In genomic region chr14:78566017-78566858, GRCh38 we compare ENCODE assay signal across 8 cellular contexts.
A peak's percentile ranks its signal among the peaks of the same experiment; 100 is the strongest.
DNase-seq lines count a peak whose midpoint lies in the region; ATAC-seq and TF ChIP-seq lines count a peak whose summit lies in the region.

No MANE protein-coding gene starts in this region.

- H3K9me3 Mint-ChIP-seq in activated naive CD8-positive, alpha-beta T cell treated with anti-CD3 and anti-CD28 coated beads, Interleukin-2, amount 50 U/mL, for 24 hours = no peaks in the 10 kb centered on the region
- H3K9me3 Mint-ChIP-seq in progenitor cell of endocrine pancreas (ENCODE audit: low read depth) = no peaks in the 10 kb centered on the region

- intact Hi-C loops in heart right ventricle (cut with DNase I) = loop anchor here in 9 of 10 donors (1.0 to 10.0 kb wide), 12 partner anchors 117 to 911 kb away; no protein-coding TSS in a partner anchor

- WGBS in heart right ventricle, 2 donors = 24 to 26% methylated on average over 16 of the region's 16 CpGs

- ATAC-seq in activated naive CD8-positive, alpha-beta T cell treated with anti-CD3 and anti-CD28 coated beads, Interleukin-2, amount 50 U/mL, for 24 hours = peak; percentile 76
- ATAC-seq in heart right ventricle = peak; percentile 84 to 97 (median 92)

- DNase-seq in GM04504 (ENCODE audit: low read depth) (peak; percentile 40), HAP-1 (ENCODE audit: low spot score in 2 of 2) (peak; percentile 38 to 80), MG63 (peak; percentile 50), SK-MEL-5 (ENCODE audit: low read depth, low spot score) (peak; percentile 80), heart right ventricle (peak; percentile 58 to 79), progenitor cell of endocrine pancreas (ENCODE audit: low spot score, unreplicated experiment) (peak; percentile 81), 8988T (no peak)
- DNase-seq in activated naive CD8-positive, alpha-beta T cell treated with anti-CD3 and anti-CD28 coated beads, Interleukin-2, amount 50 U/mL, for 24 hours = peak; percentile 74

- no peaks in the 10 kb centered on the region for H3K4me1 Mint-ChIP-seq in activated naive CD8-positive, alpha-beta T cell treated with anti-CD3 and anti-CD28 coated beads, Interleukin-2, amount 50 U/mL, for 24 hours
- H3K4me1 Mint-ChIP-seq in progenitor cell of endocrine pancreas (ENCODE audit: low read depth) = no peaks in the 10 kb centered on the region

- peak overlapping the region in 1 of 10 donors; percentile 34 for H3K27ac ChIP-seq in heart right ventricle

- in situ Hi-C loops in HAP-1 (cut with MboI; ENCODE audit: low sequenced_read_pairs) (no loop called here), SK-MEL-5 (cut with HindIII; ENCODE audit: low pct_unique_long_range_greater_than_20kb, low sequenced_read_pairs) (no loop called here)

- H3K4me1 ChIP-seq in HAP-1 (no peaks in the 10 kb centered on the region), heart right ventricle (peaks cover 0 to 17% (median 6%) of the 10 kb centered on the region in 9 donors)

- peak overlapping the region; percentile 11 for H3K4me3 Mint-ChIP-seq in activated naive CD8-positive, alpha-beta T cell treated with anti-CD3 and anti-CD28 coated beads, Interleukin-2, amount 50 U/mL, for 24 hours
- H3K4me3 Mint-ChIP-seq in progenitor cell of endocrine pancreas (ENCODE audit: low read depth) = peak overlapping the region; percentile 37

- no peaks in the 10 kb centered on the region for H3K27me3 Mint-ChIP-seq in activated naive CD8-positive, alpha-beta T cell treated with anti-CD3 and anti-CD28 coated beads, Interleukin-2, amount 50 U/mL, for 24 hours
- H3K27me3 Mint-ChIP-seq in progenitor cell of endocrine pancreas = peaks cover 32% of the 10 kb centered on the region

- H3K27me3 ChIP-seq in HAP-1 (ENCODE audit: low read depth) = no peaks in the 10 kb centered on the region
- H3K27me3 ChIP-seq in MG63 = no peaks in the 10 kb centered on the region
- peaks cover 0 to 3% (median 0%) of the 10 kb centered on the region in 7 donors for H3K27me3 ChIP-seq in heart right ventricle

- H3K4me3 ChIP-seq in HAP-1 (no peak overlapping the region), MG63 (no peak overlapping the region), heart right ventricle (peak overlapping the region in 8 of 10 donors; percentile 12 to 50 (median 42))

- no peaks in the 10 kb centered on the region for H3K9me3 ChIP-seq in HAP-1
- no peaks in the 10 kb centered on the region for H3K9me3 ChIP-seq in MG63
- no peaks in the 10 kb centered on the region for H3K9me3 ChIP-seq in heart right ventricle

- H3K36me3 ChIP-seq in HAP-1 (replicated peaks) (no peaks in the 10 kb centered on the region), MG63 (no peaks in the 10 kb centered on the region), heart right ventricle (no peaks in the 10 kb centered on the region)

- no peak overlapping the region for H3K27ac Mint-ChIP-seq in activated naive CD8-positive, alpha-beta T cell treated with anti-CD3 and anti-CD28 coated beads, Interleukin-2, amount 50 U/mL, for 24 hours
- H3K27ac Mint-ChIP-seq in progenitor cell of endocrine pancreas = no peak overlapping the region

- no peaks in the 10 kb centered on the region for H3K36me3 Mint-ChIP-seq in activated naive CD8-positive, alpha-beta T cell treated with anti-CD3 and anti-CD28 coated beads, Interleukin-2, amount 50 U/mL, for 24 hours (ENCODE audit: low read depth)
- H3K36me3 Mint-ChIP-seq in progenitor cell of endocrine pancreas (ENCODE audit: insufficient read depth) = no peaks in the 10 kb centered on the region

- TF ChIP-seq CTCF in heart right ventricle (IDR thresholded peaks at IDR 0.05) (peak; percentile 41 to 84 (median 78)), progenitor cell of endocrine pancreas (IDR thresholded peaks at IDR 0.05; ENCODE audit: unreplicated experiment) (peak; percentile 83)

Comparison
In these comparisons a context has a peak if more than half of its experiments do, and no peak if none do; other contexts are left out.
1. H3K4me3 ChIP-seq: peak in heart right ventricle (8 of 10); none in HAP-1 (single experiment) and MG63 (single experiment).